In genomic region chr22:37610153-37610475, GRCh38 we compare ENCODE assay signal across 9 cellular contexts. TPM values are rescaled to one million over a fixed set of nuclear protein-coding genes. Genes with fewer than 3 reads are reported as not detected.
DNase-seq lines count a peak whose midpoint lies in the region; ATAC-seq and TF ChIP-seq lines count a peak whose summit lies in the region.
"Not testable (repeated sequence)": the region's sequence is repeated elsewhere in the genome, so short reads cannot be mapped to it uniquely, and the experiment has no call there.
"Had no signal": no experiment of that assay in that cellular context is flagged by ENCODE, and none has a peak within 500 bp of the region (broad histone marks: within the 10 kb centered on the region; RNA-seq: fewer than 3 reads in every experiment).

No MANE protein-coding gene starts in this region.

- not testable (repeated sequence) for H3K9me3 ChIP-seq in H9 (ENCODE audit: control insufficient read depth, low read depth, low read length); left ventricle myocardium inferior (replicated peaks); naive thymus-derived CD4-positive, alpha-beta T cell (ENCODE audit: control insufficient read depth in 2 of 3, low read length in 3 of 3)

- not testable (repeated sequence) for H3K36me3 Mint-ChIP-seq in H9 (ENCODE audit: insufficient read depth in 1 of 3, low read depth in 3 of 3); activated T-cell treated with anti-CD3 and anti-CD28 coated beads, Interleukin-2, amount 50 U/mL, for 4 hours (ENCODE audit: insufficient read depth); naive thymus-derived CD4-positive, alpha-beta T cell
- H3K36me3 Mint-ChIP-seq in stimulated activated naive B cell treated with anti-CD40 and anti-IgM and Interleukin-4, amounts not matched to agents 10 μg/mL and 1 μg/mL and 100 μg/mL, for 72 hours: peaks cover 15 to 28% of the 10 kb centered on the region in 2 donors

- POLR2A ChIA-PET in naive thymus-derived CD4-positive, alpha-beta T cell (lab: Charles Lee): interaction anchor here (0.5 to 5.6 kb wide), 9 partner anchors 8 to 125 kb away, joined by 3 to 74 read pairs (median 19); partner anchors contain the start of genes NOL12, PDXP and SH3BP1

- not testable (repeated sequence) for H3K27ac ChIP-seq in H9 (ENCODE audit: insufficient read length, low read depth, low read length)
- H3K27ac ChIP-seq in left ventricle myocardium inferior (replicated peaks): peak overlapping the region; percentile 98
- H3K27ac ChIP-seq in naive thymus-derived CD4-positive, alpha-beta T cell (ENCODE audit: low read depth, low read length): peak overlapping the region; percentile 85

- peak overlapping the region; percentile 82 for H3K4me3 ChIP-seq in AG09309 (ENCODE audit: control insufficient read depth, low read depth, low read length)
- peak overlapping the region; percentile 87 for H3K4me3 ChIP-seq in choroid plexus epithelial cell (ENCODE audit: low read depth, low read length)
- peak overlapping the region; percentile 92 for H3K4me3 ChIP-seq in left ventricle myocardium inferior
- peak overlapping the region; percentile 81 for H3K4me3 ChIP-seq in naive thymus-derived CD4-positive, alpha-beta T cell (ENCODE audit: low read length)

- DNase-seq in AG09309 (ENCODE audit: low read depth); H9; activated T-cell treated with anti-CD3 and anti-CD28 coated beads, Interleukin-2, amount 50 U/mL, for 4 hours; choroid plexus epithelial cell (ENCODE audit: low read depth); left ventricle myocardium inferior; naive thymus-derived CD4-positive, alpha-beta T cell; stimulated activated naive B cell treated with anti-CD40 and anti-IgM and Interleukin-4, amounts not matched to agents 10 μg/mL and 1 μg/mL and 100 μg/mL, for 72 hours: not testable (repeated sequence)

- not testable (repeated sequence) for H3K56ac ChIP-seq in H9 (ENCODE audit: insufficient read length, low read depth, low read length)

- H3K9me3 Mint-ChIP-seq in H9; activated T-cell treated with anti-CD3 and anti-CD28 coated beads, Interleukin-2, amount 50 U/mL, for 4 hours; naive thymus-derived CD4-positive, alpha-beta T cell; stimulated activated naive B cell treated with anti-CD40 and anti-IgM and Interleukin-4, amounts not matched to agents 10 μg/mL and 1 μg/mL and 100 μg/mL, for 72 hours: not testable (repeated sequence)

- peak overlapping the region; percentile 90 for H3K4me2 ChIP-seq in H9 (ENCODE audit: insufficient read depth, insufficient read length, low read length)

- not testable (repeated sequence) for H3K27ac Mint-ChIP-seq in H9
- peak overlapping the region; percentile 60 to 98 (median 90) for H3K27ac Mint-ChIP-seq in naive thymus-derived CD4-positive, alpha-beta T cell
- peak overlapping the region; percentile 99 for H3K27ac Mint-ChIP-seq in stimulated activated naive B cell treated with anti-CD40 and anti-IgM and Interleukin-4, amounts not matched to agents 10 μg/mL and 1 μg/mL and 100 μg/mL, for 72 hours

- H4K8ac ChIP-seq in H9 (replicated peaks; ENCODE audit: insufficient read length, low read depth, low read length): not testable (repeated sequence)

- H3K27me3 ChIP-seq in H9 (ENCODE audit: insufficient read depth, low read length); left ventricle myocardium inferior (ENCODE audit: low read depth); naive thymus-derived CD4-positive, alpha-beta T cell (ENCODE audit: control insufficient read depth in 2 of 2, insufficient read depth in 2 of 2, low read length in 2 of 2): not testable (repeated sequence)

- H4K20me1 ChIP-seq in H9 (ENCODE audit: control insufficient read depth, insufficient read depth, insufficient read length): not testable (repeated sequence)

- not testable (repeated sequence) for H3K4me1 ChIP-seq in H9 (ENCODE audit: insufficient read depth, low read length)
- H3K4me1 ChIP-seq in left ventricle myocardium inferior: peaks cover 51% of the 10 kb centered on the region
- H3K4me1 ChIP-seq in naive thymus-derived CD4-positive, alpha-beta T cell (ENCODE audit: control insufficient read depth in 2 of 2, insufficient read depth in 2 of 2, low read length in 2 of 2): peaks cover 35 to 38% of the 10 kb centered on the region in 2 donors

- H3K23ac ChIP-seq in H9 (ENCODE audit: insufficient read length, low read depth, low read length): not testable (repeated sequence)

- H3K36me3 ChIP-seq in left ventricle myocardium inferior: peaks cover 11% of the 10 kb centered on the region
- H3K36me3 ChIP-seq in naive thymus-derived CD4-positive, alpha-beta T cell (ENCODE audit: control insufficient read depth in 2 of 3, insufficient read depth in 3 of 3, low read length in 3 of 3): peaks cover 0 to 19% (median 0%) of the 10 kb centered on the region in 3 experiments

- H3K14ac ChIP-seq in H9 (ENCODE audit: insufficient read depth, low read length): not testable (repeated sequence)

- not testable (repeated sequence) for H2AK5ac ChIP-seq in H9 (ENCODE audit: insufficient read length, low read length)

- not testable (repeated sequence) for ATAC-seq in activated T-cell treated with anti-CD3 and anti-CD28 coated beads, Interleukin-2, amount 50 U/mL, for 4 hours; naive thymus-derived CD4-positive, alpha-beta T cell; stimulated activated naive B cell treated with anti-CD40 and anti-IgM and Interleukin-4, amounts not matched to agents 10 μg/mL and 1 μg/mL and 100 μg/mL, for 72 hours (replicated peaks)

- H2AFZ ChIP-seq in H9 (ENCODE audit: low read length): not testable (repeated sequence)

- H2BK12ac ChIP-seq in H9 (ENCODE audit: insufficient read length, low read depth, low read length): not testable (repeated sequence)

- H3T11ph ChIP-seq in H9 (ENCODE audit: low read length): not testable (repeated sequence)

- not testable (repeated sequence) for H2BK5ac ChIP-seq in H9 (ENCODE audit: insufficient read length, low read length)

- not testable (repeated sequence) for H2BK120ac ChIP-seq in H9 (ENCODE audit: low read depth, low read length, poor library complexity, severe bottlenecking)

- H4K5ac ChIP-seq in H9 (ENCODE audit: insufficient read length, low read depth, low read length): not testable (repeated sequence)

- intact Hi-C loops in left ventricle myocardium inferior (cut with micrococcal nuclease); naive thymus-derived CD4-positive, alpha-beta T cell (cut with micrococcal nuclease): not testable (repeated sequence)

- not testable (repeated sequence) for H3K23me2 ChIP-seq in H9 (ENCODE audit: insufficient read length, low read depth, low read length, poor library complexity, severe bottlenecking)

- peaks cover 16 to 17% of the 10 kb centered on the region in 2 experiments for H3K4me1 Mint-ChIP-seq in H9
- H3K4me1 Mint-ChIP-seq in activated T-cell treated with anti-CD3 and anti-CD28 coated beads, Interleukin-2, amount 50 U/mL, for 4 hours (ENCODE audit: low read depth): peaks cover 41% of the 10 kb centered on the region
- peaks cover 25 to 59% (median 47%) of the 10 kb centered on the region in 7 donors for H3K4me1 Mint-ChIP-seq in naive thymus-derived CD4-positive, alpha-beta T cell
- H3K4me1 Mint-ChIP-seq in stimulated activated naive B cell treated with anti-CD40 and anti-IgM and Interleukin-4, amounts not matched to agents 10 μg/mL and 1 μg/mL and 100 μg/mL, for 72 hours: peaks cover 26 to 48% of the 10 kb centered on the region in 2 donors

- H3K79me2 ChIP-seq in H9 (ENCODE audit: insufficient read depth, low read length): not testable (repeated sequence)

- not testable (repeated sequence) for H3K18ac ChIP-seq in H9 (ENCODE audit: insufficient read length, low read depth, low read length)

- H3K9ac ChIP-seq in H9 (ENCODE audit: extremely low read depth, insufficient read length, low read length): not testable (repeated sequence)

- no CpG with 5 or more reads among the region's 3 CpGs for WGBS in H9 (ENCODE audit: extremely low coverage, insufficient read length, low lambda C conversion rate)

- H3K4me3 Mint-ChIP-seq in H9: peak overlapping the region; percentile 91 to 93
- H3K4me3 Mint-ChIP-seq in activated T-cell treated with anti-CD3 and anti-CD28 coated beads, Interleukin-2, amount 50 U/mL, for 4 hours: peak overlapping the region; percentile 98
- H3K4me3 Mint-ChIP-seq in naive thymus-derived CD4-positive, alpha-beta T cell: peak overlapping the region; percentile 42 to 97 (median 92)
- peak overlapping the region; percentile 98 for H3K4me3 Mint-ChIP-seq in stimulated activated naive B cell treated with anti-CD40 and anti-IgM and Interleukin-4, amounts not matched to agents 10 μg/mL and 1 μg/mL and 100 μg/mL, for 72 hours

- H2BK15ac ChIP-seq in H9 (ENCODE audit: low read depth, low read length): not testable (repeated sequence)

- CTCF ChIA-PET in naive thymus-derived CD4-positive, alpha-beta T cell (lab: Charles Lee): interaction anchor here (0.6 to 6.0 kb wide), 5 partner anchors 17 to 76 kb away, joined by 3 to 36 read pairs (median 10); partner anchors contain the start of gene NOL12

- H3K4ac ChIP-seq in H9 (ENCODE audit: low read depth, low read length): not testable (repeated sequence)

- not testable (repeated sequence) for H4K91ac ChIP-seq in H9 (ENCODE audit: insufficient read length, low read depth, low read length)

- H2BK20ac ChIP-seq in H9 (ENCODE audit: low read depth, low read length, poor library complexity, severe bottlenecking): not testable (repeated sequence)

- H3K79me1 ChIP-seq in H9 (ENCODE audit: insufficient read depth, low read depth, low read length, poor library complexity, severe bottlenecking): not testable (repeated sequence)

- TF ChIP-seq CTCF in AG09309 (IDR thresholded peaks at IDR 0.05; ENCODE audit: control insufficient read depth, insufficient read depth, low read depth, low read length, missing control alignments); H9 (conservative IDR thresholded peaks at IDR 0.05); choroid plexus epithelial cell (conservative IDR thresholded peaks at IDR 0.05; ENCODE audit: low read depth, low read length); left ventricle myocardium inferior (IDR thresholded peaks at IDR 0.05; ENCODE audit: borderline replicate concordance): not testable (repeated sequence)

- not testable (repeated sequence) for H3K27me3 Mint-ChIP-seq in H9 (ENCODE audit: low read depth); activated T-cell treated with anti-CD3 and anti-CD28 coated beads, Interleukin-2, amount 50 U/mL, for 4 hours (ENCODE audit: low read depth); naive thymus-derived CD4-positive, alpha-beta T cell; stimulated activated naive B cell treated with anti-CD40 and anti-IgM and Interleukin-4, amounts not matched to agents 10 μg/mL and 1 μg/mL and 100 μg/mL, for 72 hours

RNA-seq across cellular contexts. Expression of gene GGA1, which starts 1.5 kb away (rescaled TPM):
- total RNA-seq in H9 (2021) (56.0 and 61.7 TPM in 2 replicates), left ventricle myocardium inferior (27.5 TPM)
- polyA plus RNA-seq in PFSK-1 (2012; ENCODE audit: insufficient read length, low read depth): 77.6 TPM
- total RNA-seq in activated T-cell treated with anti-CD3 and anti-CD28 coated beads, Interleukin-2, amount 50 U/mL, for 4 hours: 10 to 100 TPM; 73.3 to 79.5 (median 77.3) TPM
- total RNA-seq in naive thymus-derived CD4-positive, alpha-beta T cell: 100 to 1,000 TPM in 3 of 5 experiments, 10 to 100 TPM in 2; 64.2 to 124 (median 102) TPM
- 10 to 100 TPM; 20.8 to 22.3 TPM for polyA plus RNA-seq in naive thymus-derived CD4-positive, alpha-beta T cell

RNA-seq across cellular contexts. Expression of gene SH3BP1, which starts 29.4 kb away (rescaled TPM):
- total RNA-seq in H9 (2021) (33.6 and 35.1 TPM in 2 replicates), left ventricle myocardium inferior (2.5 TPM)
- polyA plus RNA-seq in PFSK-1 (2012; ENCODE audit: insufficient read length, low read depth): 70.9 TPM
- 10 to 100 TPM; 51.1 to 54.3 (median 52.5) TPM for total RNA-seq in activated T-cell treated with anti-CD3 and anti-CD28 coated beads, Interleukin-2, amount 50 U/mL, for 4 hours
- total RNA-seq in naive thymus-derived CD4-positive, alpha-beta T cell: 100 to 1,000 TPM in 2 of 5 experiments, 10 to 100 TPM in 3; 66.4 to 157 (median 89.2) TPM
- polyA plus RNA-seq in naive thymus-derived CD4-positive, alpha-beta T cell: 10 to 100 TPM; 12.9 to 23.0 TPM

RNA-seq across cellular contexts. Expression of gene LGALS2, which starts 30.2 kb away (rescaled TPM):
- total RNA-seq in H9 (2021) (not detected in 2 replicates), left ventricle myocardium inferior (not detected)
- 0.60 TPM for polyA plus RNA-seq in PFSK-1 (2012; ENCODE audit: insufficient read length, low read depth)
- total RNA-seq in activated T-cell treated with anti-CD3 and anti-CD28 coated beads, Interleukin-2, amount 50 U/mL, for 4 hours: not detected
- total RNA-seq in naive thymus-derived CD4-positive, alpha-beta T cell: 100 to 1,000 TPM in 1 of 5 experiments, 1 to 10 TPM in 1, not detected in 3; 6.4 to 123 TPM
- under 1 TPM in 1 of 2 donors, not detected in 1; 0.71 TPM for polyA plus RNA-seq in naive thymus-derived CD4-positive, alpha-beta T cell
- total RNA-seq: cardiac septum had no signal

RNA-seq across cellular contexts. Expression of gene PDXP, which starts 48.4 kb away (rescaled TPM):
- total RNA-seq in H9 (2021): 38.9 and 41.0 TPM in 2 replicates
- 39.1 TPM for polyA plus RNA-seq in PFSK-1 (2012; ENCODE audit: insufficient read length, low read depth)
- 10 to 100 TPM; 39.0 to 50.2 (median 43.7) TPM for total RNA-seq in activated T-cell treated with anti-CD3 and anti-CD28 coated beads, Interleukin-2, amount 50 U/mL, for 4 hours
- total RNA-seq in left ventricle myocardium inferior: 23.9 TPM
- total RNA-seq in naive thymus-derived CD4-positive, alpha-beta T cell: 10 to 100 TPM in 1 of 5 experiments, 1 to 10 TPM in 4; 3.9 to 27.4 (median 7.5) TPM
- 1 to 10 TPM; 1.9 to 3.6 TPM for polyA plus RNA-seq in naive thymus-derived CD4-positive, alpha-beta T cell

RNA-seq across cellular contexts. Expression of gene CDC42EP1, which starts 49.8 kb away (rescaled TPM):
- total RNA-seq in H9 (2021) (23.0 and 24.3 TPM in 2 replicates), left ventricle myocardium inferior (17.7 TPM)
- polyA plus RNA-seq in PFSK-1 (2012; ENCODE audit: insufficient read length, low read depth): 103 TPM
- total RNA-seq in activated T-cell treated with anti-CD3 and anti-CD28 coated beads, Interleukin-2, amount 50 U/mL, for 4 hours: under 1 TPM; 0.13 to 0.42 (median 0.35) TPM
- total RNA-seq in naive thymus-derived CD4-positive, alpha-beta T cell: 1 to 10 TPM in 1 of 5 experiments, under 1 TPM in 3, not detected in 1; 0.27 to 1.6 (median 0.62) TPM
- not detected for polyA plus RNA-seq in naive thymus-derived CD4-positive, alpha-beta T cell
